ENCODE assay signal across 18 cellular contexts in the genomic region with DNA sequence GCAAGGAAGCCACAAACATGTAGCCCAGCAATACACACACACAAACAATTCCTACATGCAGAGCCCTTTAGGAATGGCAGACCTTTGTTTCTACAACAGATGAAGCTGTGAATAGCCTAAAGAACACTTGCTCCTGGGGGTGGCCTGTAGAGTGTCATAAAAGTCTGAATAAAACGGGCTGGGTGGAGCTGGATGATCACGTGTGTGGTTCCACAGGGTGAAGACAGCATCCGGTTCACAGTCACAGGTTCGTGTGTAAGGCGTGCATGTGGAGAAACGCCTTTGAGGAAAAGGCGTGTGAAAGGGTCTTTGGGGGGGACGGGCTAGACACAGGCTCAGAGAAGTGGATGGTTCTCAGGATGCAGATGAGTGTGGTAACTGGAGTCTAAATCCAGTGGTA.
DNase-seq lines count a peak whose midpoint lies in the region; ATAC-seq and TF ChIP-seq lines count a peak whose summit lies in the region.
"Had no signal": no experiment of that assay in that cellular context is flagged by ENCODE, and none has a peak within 500 bp of the region (broad histone marks: within the 10 kb centered on the region; RNA-seq: fewer than 3 reads in every experiment).

No MANE protein-coding gene starts in this region.

- H3K27ac Mint-ChIP-seq in activated CD4-positive, alpha-beta memory T cell treated with anti-CD3 and anti-CD28 coated beads for 36 hours: peak overlapping the region; percentile 93
- H3K27ac Mint-ChIP-seq: activated naive CD8-positive, alpha-beta T cell treated with anti-CD3 and anti-CD28 coated beads, Interleukin-2, amount 50 U/mL, for 24 hours had no signal

- H4K8ac ChIP-seq in mesenchymal stem cell (ENCODE audit: low read length): peak overlapping the region; percentile 10

- H3K79me1 ChIP-seq in mesenchymal stem cell (replicated peaks; ENCODE audit: low read length, poor library complexity, severe bottlenecking): peaks cover 48% of the 10 kb centered on the region

- H3K27me3 Mint-ChIP-seq in activated CD4-positive, alpha-beta memory T cell treated with anti-CD3 and anti-CD28 coated beads for 36 hours: no peaks in the 10 kb centered on the region
- H3K27me3 Mint-ChIP-seq: activated naive CD8-positive, alpha-beta T cell treated with anti-CD3 and anti-CD28 coated beads, Interleukin-2, amount 50 U/mL, for 24 hours had no signal

- H3K36me3 Mint-ChIP-seq in activated CD4-positive, alpha-beta memory T cell treated with anti-CD3 and anti-CD28 coated beads for 36 hours: peaks cover 40% of the 10 kb centered on the region

- no peak for TF ChIP-seq CTCF in cardiac muscle cell (IDR thresholded peaks at IDR 0.05; ENCODE audit: low read depth, low read length)
- no peak for TF ChIP-seq CTCF in thoracic aorta (IDR thresholded peaks at IDR 0.05)

- H3K4me3 Mint-ChIP-seq in activated CD4-positive, alpha-beta memory T cell treated with anti-CD3 and anti-CD28 coated beads for 36 hours: no peak overlapping the region
- H3K4me3 Mint-ChIP-seq: activated naive CD8-positive, alpha-beta T cell treated with anti-CD3 and anti-CD28 coated beads, Interleukin-2, amount 50 U/mL, for 24 hours had no signal

- no peak overlapping the region for H3K23ac ChIP-seq in mesenchymal stem cell (ENCODE audit: low read length in 2 of 2)

- no peaks in the 10 kb centered on the region for H3K27me3 ChIP-seq in cardiac muscle cell
- no peaks in the 10 kb centered on the region for H3K27me3 ChIP-seq in mesenchymal stem cell (ENCODE audit: control insufficient read depth in 1 of 2, insufficient read depth in 1 of 2, low read length in 2 of 2)
- no peaks in the 10 kb centered on the region for H3K27me3 ChIP-seq in thoracic aorta (replicated peaks; ENCODE audit: insufficient read depth)

- peaks cover 34% of the 10 kb centered on the region for H3K4me1 ChIP-seq in cardiac muscle cell (ENCODE audit: low read depth)
- peaks cover 9% of the 10 kb centered on the region for H3K4me1 ChIP-seq in mesenchymal stem cell (ENCODE audit: control insufficient read depth, insufficient read depth, low read depth, low read length)
- H3K4me1 ChIP-seq in thoracic aorta (ENCODE audit: control insufficient read depth in 1 of 2, low read depth in 2 of 2): peaks cover 19 to 53% of the 10 kb centered on the region in 2 donors

- DNase-seq in cardiac muscle cell (ENCODE audit: low read depth in 1 of 2, low spot score in 1 of 2): no peak
- no peak for DNase-seq in Right ventricle myocardium inferior (ENCODE audit: missing footprints)
- no peak for DNase-seq in activated CD4-positive, alpha-beta memory T cell treated with anti-CD3 and anti-CD28 coated beads for 36 hours
- no peak for DNase-seq in mesenchymal stem cell
- DNase-seq in thoracic aorta (ENCODE audit: low spot score): no peak
- DNase-seq in globus pallidus (ENCODE audit: low spot score): no peak
- DNase-seq in GM03348 (ENCODE audit: low spot score): no peak
- no peak for DNase-seq in midbrain (lab: John Stamatoyannopoulos, UW)
- DNase-seq: activated naive CD8-positive, alpha-beta T cell treated with anti-CD3 and anti-CD28 coated beads, Interleukin-2, amount 50 U/mL, for 24 hours; cerebellar nuclear complex; GF-D8; GOT3; NCI-H1436; NCI-H2227 treated with DMSO at 0.1 percent for 48 hours; retina; stimulated activated CD4-positive, alpha-beta T cell treated with anti-CD3 and anti-CD28 coated beads, Interleukin-2, amount 100 ng/mL, for 24 hours had no signal

- H2AFZ ChIP-seq in mesenchymal stem cell (ENCODE audit: low read depth, low read length): no peak overlapping the region

- H2BK12ac ChIP-seq in mesenchymal stem cell (ENCODE audit: low read length in 2 of 2): no peak overlapping the region

- H2BK120ac ChIP-seq in mesenchymal stem cell (ENCODE audit: low read depth, low read length): no peak overlapping the region

- H3K4me1 Mint-ChIP-seq in activated CD4-positive, alpha-beta memory T cell treated with anti-CD3 and anti-CD28 coated beads for 36 hours (ENCODE audit: low read depth): peaks cover 85% of the 10 kb centered on the region

- H3K9ac ChIP-seq in mesenchymal stem cell (ENCODE audit: low read length): no peak overlapping the region

- H3K9me3 ChIP-seq in cardiac muscle cell (ENCODE audit: low read depth) (no peaks in the 10 kb centered on the region), mesenchymal stem cell (ENCODE audit: control insufficient read depth, low read length) (no peaks in the 10 kb centered on the region), thoracic aorta (no peaks in the 10 kb centered on the region)

- no peak overlapping the region for H2BK5ac ChIP-seq in mesenchymal stem cell (ENCODE audit: low read depth, low read length, poor library complexity, severe bottlenecking)

- no peaks in the 10 kb centered on the region for H3K9me3 Mint-ChIP-seq in activated CD4-positive, alpha-beta memory T cell treated with anti-CD3 and anti-CD28 coated beads for 36 hours
- H3K9me3 Mint-ChIP-seq: activated naive CD8-positive, alpha-beta T cell treated with anti-CD3 and anti-CD28 coated beads, Interleukin-2, amount 50 U/mL, for 24 hours had no signal

- ATAC-seq in Right ventricle myocardium inferior: no peak
- no peak for ATAC-seq in thoracic aorta (ENCODE audit: insufficient number of reproducible peaks, low FRiP score, low read depth)
- ATAC-seq: activated naive CD8-positive, alpha-beta T cell treated with anti-CD3 and anti-CD28 coated beads, Interleukin-2, amount 50 U/mL, for 24 hours had no signal

- no peak overlapping the region for H3K18ac ChIP-seq in mesenchymal stem cell (ENCODE audit: low read depth in 1 of 2, low read length in 2 of 2)

- H3K4ac ChIP-seq in mesenchymal stem cell (ENCODE audit: low read depth in 1 of 2, low read length in 2 of 2): no peak overlapping the region

- H2BK15ac ChIP-seq in mesenchymal stem cell (ENCODE audit: low read depth, poor library complexity, severe bottlenecking): no peak overlapping the region

- no peak overlapping the region for H2AK5ac ChIP-seq in mesenchymal stem cell (ENCODE audit: low read length, severe bottlenecking)

- H3K36me3 ChIP-seq in cardiac muscle cell (no peaks in the 10 kb centered on the region), mesenchymal stem cell (ENCODE audit: control insufficient read depth in 1 of 2, insufficient read depth in 2 of 2, low read depth in 1 of 2, low read length in 2 of 2) (peaks cover 52 to 71% of the 10 kb centered on the region in 2 experiments), thoracic aorta (no peaks in the 10 kb centered on the region)

- H3K4me2 ChIP-seq in mesenchymal stem cell (ENCODE audit: low read length, poor library complexity, severe bottlenecking): no peak overlapping the region

- CTCF ChIA-PET in activated CD4-positive, alpha-beta memory T cell treated with anti-CD3 and anti-CD28 coated beads for 36 hours (lab: Charles Lee): interaction anchor here (1.0 to 2.0 kb wide), 4 partner anchors 13 to 93 kb away, joined by 3 to 8 read pairs (median 4); no protein-coding TSS in a partner anchor

- POLR2A ChIA-PET in activated CD4-positive, alpha-beta memory T cell treated with anti-CD3 and anti-CD28 coated beads for 36 hours (lab: Charles Lee): interaction anchor here (1.0 kb wide), 1 partner anchor 188 kb away, joined by 3 read pairs; no protein-coding TSS in a partner anchor

- intact Hi-C loops in Right ventricle myocardium inferior (cut with DNase I): no loop called here
- intact Hi-C loops in activated CD4-positive, alpha-beta memory T cell treated with anti-CD3 and anti-CD28 coated beads for 36 hours (cut with micrococcal nuclease): no loop called here

- no peak overlapping the region for H4K91ac ChIP-seq in mesenchymal stem cell (ENCODE audit: low read length)

- no peak overlapping the region for H3K14ac ChIP-seq in mesenchymal stem cell (ENCODE audit: low read length in 2 of 2)

- WGBS in mesenchymal stem cell: 96% methylated on average over 8 of the region's 8 CpGs

- H3K4me3 ChIP-seq in cardiac muscle cell: no peak overlapping the region
- no peak overlapping the region for H3K4me3 ChIP-seq in mesenchymal stem cell (ENCODE audit: insufficient read depth in 1 of 2, low read depth in 1 of 2, low read length in 2 of 2)
- H3K4me3 ChIP-seq in thoracic aorta: no peak overlapping the region

- H3K27ac ChIP-seq in cardiac muscle cell: peak overlapping the region; percentile 50
- no peak overlapping the region for H3K27ac ChIP-seq in mesenchymal stem cell (ENCODE audit: low read length, poor library complexity, severe bottlenecking)
- H3K27ac ChIP-seq in thoracic aorta: peak overlapping the region; percentile 85
- H3K27ac ChIP-seq: RWPE1, VCaP had no signal
